In genomic region chr7:93016085-93016471, GRCh38 we compare ENCODE assay signal across 10 cellular contexts.
DNase-seq lines count a peak whose midpoint lies in the region; ATAC-seq, FAIRE-seq and TF ChIP-seq lines count a peak whose summit lies in the region.
"Had no signal": no experiment of that assay in that cellular context is flagged by ENCODE, and none has a peak within 500 bp of the region (broad histone marks: within the 10 kb centered on the region; RNA-seq: fewer than 3 reads in every experiment).

No MANE protein-coding gene starts in this region.

- H3K27ac ChIP-seq in neural progenitor cell, result no peak overlapping the region
- H3K27ac ChIP-seq: adrenal gland had no signal

- TF ChIP-seq CTCF in choroid plexus epithelial cell (conservative IDR thresholded peaks at IDR 0.05; ENCODE audit: low read depth, low read length) (no peak), neural progenitor cell (IDR thresholded peaks at IDR 0.05) (no peak)

- H3K4me1 Mint-ChIP-seq in neural progenitor cell, result peaks cover 41% of the 10 kb centered on the region

- no peak for ATAC-seq in HG03139 (IDR thresholded peaks at IDR 0.05; ENCODE audit: unreplicated experiment)

- H3K79me2 ChIP-seq in neural progenitor cell (ENCODE audit: low read depth), result no peaks in the 10 kb centered on the region

- H3K4me3 Mint-ChIP-seq in neural progenitor cell, result peak overlapping the region; percentile 6

- H3F3A ChIP-seq in neural progenitor cell (ENCODE audit: low read depth), result no peaks in the 10 kb centered on the region

- peaks cover 10% of the 10 kb centered on the region for H3K4me1 ChIP-seq in neural progenitor cell
- H3K4me1 ChIP-seq: HAP-1 had no signal

- H3K27me3 ChIP-seq in neural progenitor cell, result no peaks in the 10 kb centered on the region
- H3K27me3 ChIP-seq: adrenal gland had no signal

- no peaks in the 10 kb centered on the region for H3K36me3 Mint-ChIP-seq in neural progenitor cell

- H3K4me3 ChIP-seq in choroid plexus epithelial cell (ENCODE audit: low read depth, low read length), result no peak overlapping the region
- H3K4me3 ChIP-seq in neural progenitor cell, result no peak overlapping the region
- H3K4me3 ChIP-seq: adrenal gland, HAP-1 had no signal

- H2AFZ ChIP-seq in neural progenitor cell (replicated peaks), result peak overlapping the region; percentile 92

- no peaks in the 10 kb centered on the region for H4K20me1 ChIP-seq in neural progenitor cell (ENCODE audit: low read depth)

- peak; percentile 28 for DNase-seq in Daoy (ENCODE audit: low read depth)
- DNase-seq in NCI-H226, result peak; percentile 4
- peak; percentile 54 for DNase-seq in choroid plexus epithelial cell (ENCODE audit: low read depth)
- no peak for DNase-seq in neural progenitor cell (ENCODE audit: low spot score)
- no peak for DNase-seq in RCC 7860 (ENCODE audit: low spot score)
- no peak for DNase-seq in NCI-H1105 (lab: John Stamatoyannopoulos, UW)
- no peak for DNase-seq in DMS53 (lab: John Stamatoyannopoulos, UW)
- DNase-seq: adrenal gland had no signal

- H3K9me3 ChIP-seq in neural progenitor cell (ENCODE audit: low read depth), result no peaks in the 10 kb centered on the region
- H3K9me3 ChIP-seq: adrenal gland, HAP-1 had no signal

- peaks cover 2% of the 10 kb centered on the region for H3K27me3 Mint-ChIP-seq in neural progenitor cell (ENCODE audit: insufficient read depth, low read depth)

- FAIRE-seq in RCC 7860 (lab: Jason Lieb, UNC), result no peak

- peak overlapping the region; percentile 81 for H3K27ac Mint-ChIP-seq in neural progenitor cell

- H3K9ac ChIP-seq in neural progenitor cell, result no peak overlapping the region

- H3K36me3 ChIP-seq in neural progenitor cell, result no peaks in the 10 kb centered on the region
- H3K36me3 ChIP-seq: adrenal gland, HAP-1 had no signal

- H3K9me3 Mint-ChIP-seq in neural progenitor cell, result no peaks in the 10 kb centered on the region

- no peak overlapping the region for H3K4me2 ChIP-seq in neural progenitor cell

Comparison
In these comparisons a context has a peak if more than half of its experiments do, and no peak if none do; other contexts are left out.
1. DNase-seq: peak in Daoy (single experiment), NCI-H226 (single experiment) and choroid plexus epithelial cell (single experiment); none in neural progenitor cell (single experiment), RCC 7860 (single experiment), NCI-H1105 (single experiment) and DMS53 (single experiment).